Comparison of ENCODE assay signal across 1 cellular context in the genomic region with DNA sequence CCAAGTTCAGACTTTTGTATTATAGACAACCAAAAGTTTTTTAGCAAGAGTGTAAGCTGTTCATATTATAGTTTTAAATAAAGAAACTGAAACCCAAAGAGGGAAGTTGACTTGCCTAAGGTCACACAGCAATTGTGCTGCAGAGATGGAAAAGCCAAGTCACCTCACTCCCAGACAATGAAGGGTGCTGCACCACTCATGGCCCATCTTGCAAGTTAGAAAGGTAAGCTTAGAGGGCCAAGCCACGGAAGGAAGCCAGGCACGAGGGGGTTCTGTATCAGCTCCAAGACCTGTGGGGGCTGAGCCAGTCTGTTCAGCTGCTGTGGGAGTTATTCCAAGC.
TF ChIP-seq lines count a peak whose summit lies in the region.

No MANE protein-coding gene starts in this region.

TF ChIP-seq in HepG2, 621 proteins besides CTCF, POLR2A, EP300 and RAD21:
- TF ChIP-seq, protein P1, sequence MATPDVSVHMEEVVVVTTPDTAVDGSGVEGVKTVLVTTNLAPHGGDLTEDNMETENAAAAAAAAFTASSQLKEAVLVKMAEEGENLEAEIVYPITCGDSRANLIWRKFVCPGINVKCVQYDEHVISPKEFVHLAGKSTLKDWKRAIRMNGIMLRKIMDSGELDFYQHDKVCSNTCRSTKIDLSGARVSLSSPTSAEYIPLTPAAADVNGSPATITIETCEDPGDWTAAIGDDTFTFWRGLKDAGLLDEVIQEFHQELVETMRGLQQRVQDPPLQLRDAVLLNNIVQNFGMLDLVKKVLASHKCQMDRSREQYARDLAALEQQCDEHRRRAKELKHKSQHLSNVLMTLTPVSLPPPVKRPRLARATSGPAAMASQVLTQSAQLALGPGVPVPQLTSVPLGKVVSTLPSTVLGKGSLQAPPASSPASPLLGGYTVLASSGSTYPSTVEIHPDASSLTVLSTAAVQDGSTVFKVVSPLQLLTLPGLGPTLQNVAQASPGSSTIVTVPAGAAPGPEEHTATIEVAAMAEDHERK (CRISPR knock-in tag; IDR thresholded peaks at IDR 0.05; ENCODE audit: low read depth) = no peak
- TF ChIP-seq ZFP62 (CRISPR knock-in tag; IDR thresholded peaks at IDR 0.05) (no peak), AGO2 (optimal IDR thresholded peaks at IDR 0.05; ENCODE audit: low read depth, low read length) (no peak), ZNF792 (CRISPR knock-in tag; IDR thresholded peaks at IDR 0.05) (no peak), ZNF33A (CRISPR knock-in tag; IDR thresholded peaks at IDR 0.05; ENCODE audit: borderline replicate concordance) (no peak), YEATS2 (CRISPR knock-in tag; IDR thresholded peaks at IDR 0.05; ENCODE audit: borderline replicate concordance) (no peak), ZSCAN31 (CRISPR knock-in tag; IDR thresholded peaks at IDR 0.05; ENCODE audit: low read depth) (no peak), ZNF451 (CRISPR knock-in tag; IDR thresholded peaks at IDR 0.05) (no peak), NFKBIZ (CRISPR knock-in tag; IDR thresholded peaks at IDR 0.05) (no peak)
- TF ChIP-seq, protein P2, sequence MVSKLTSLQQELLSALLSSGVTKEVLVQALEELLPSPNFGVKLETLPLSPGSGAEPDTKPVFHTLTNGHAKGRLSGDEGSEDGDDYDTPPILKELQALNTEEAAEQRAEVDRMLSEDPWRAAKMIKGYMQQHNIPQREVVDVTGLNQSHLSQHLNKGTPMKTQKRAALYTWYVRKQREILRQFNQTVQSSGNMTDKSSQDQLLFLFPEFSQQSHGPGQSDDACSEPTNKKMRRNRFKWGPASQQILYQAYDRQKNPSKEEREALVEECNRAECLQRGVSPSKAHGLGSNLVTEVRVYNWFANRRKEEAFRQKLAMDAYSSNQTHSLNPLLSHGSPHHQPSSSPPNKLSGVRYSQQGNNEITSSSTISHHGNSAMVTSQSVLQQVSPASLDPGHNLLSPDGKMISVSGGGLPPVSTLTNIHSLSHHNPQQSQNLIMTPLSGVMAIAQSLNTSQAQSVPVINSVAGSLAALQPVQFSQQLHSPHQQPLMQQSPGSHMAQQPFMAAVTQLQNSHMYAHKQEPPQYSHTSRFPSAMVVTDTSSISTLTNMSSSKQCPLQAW (CRISPR knock-in tag; IDR thresholded peaks at IDR 0.05) = no peak
